16 cellular contexts compared by ENCODE assay signal in genomic region chr12:47892819-47893218, GRCh38. TPM values are rescaled to one million over a fixed set of nuclear protein-coding genes. Genes with fewer than 3 reads are reported as not detected.
DNase-seq lines count a peak whose midpoint lies in the region; ATAC-seq and TF ChIP-seq lines count a peak whose summit lies in the region.
"Had no signal": no experiment of that assay in that cellular context is flagged by ENCODE, and none has a peak within 500 bp of the region (broad histone marks: within the 10 kb centered on the region; RNA-seq: fewer than 3 reads in every experiment).

No MANE protein-coding gene starts in this region.

- no peaks in the 10 kb centered on the region for H3K27me3 Mint-ChIP-seq in activated T-cell treated with anti-CD3 and anti-CD28 coated beads, Interleukin-2, amount 50 U/mL, for 24 hours
- H3K27me3 Mint-ChIP-seq in stimulated activated naive B cell treated with anti-CD40 and anti-IgM and Interleukin-4, amounts not matched to agents 10 μg/mL and 1 μg/mL and 100 μg/mL, for 72 hours = peaks cover 5 to 13% of the 10 kb centered on the region in 2 donors

- H3K36me3 ChIP-seq in adipocyte (ENCODE audit: control insufficient read depth, insufficient read depth, low read length, severe bottlenecking) = peaks cover 6% of the 10 kb centered on the region
- H3K36me3 ChIP-seq in PC-3 (ENCODE audit: low read depth, low read length) = peaks cover under 1% of the 10 kb centered on the region; the same call in 1 of the 2 replicates
- H3K36me3 ChIP-seq: gastrocnemius medialis, right lobe of liver had no signal

- peaks cover 76% of the 10 kb centered on the region for H3K4me1 Mint-ChIP-seq in activated T-cell treated with anti-CD3 and anti-CD28 coated beads, Interleukin-2, amount 50 U/mL, for 24 hours (ENCODE audit: low read depth)
- H3K4me1 Mint-ChIP-seq in stimulated activated naive B cell treated with anti-CD40 and anti-IgM and Interleukin-4, amounts not matched to agents 10 μg/mL and 1 μg/mL and 100 μg/mL, for 72 hours = peaks cover 46 to 68% of the 10 kb centered on the region in 2 donors

- H3K27me3 ChIP-seq in adipocyte (replicated peaks; ENCODE audit: control insufficient read depth, insufficient read depth, low read length) (no peaks in the 10 kb centered on the region), PC-3 (ENCODE audit: low read length) (no peaks in the 10 kb centered on the region)
- H3K27me3 ChIP-seq: gastrocnemius medialis, right lobe of liver had no signal

- no TSS peak for BruUV-seq in PC-3 (replicated peaks; lab: Mats Ljungman, UMichigan)

- TF ChIP-seq CTCF in PC-3 (conservative IDR thresholded peaks at IDR 0.05; ENCODE audit: low read depth, low read length) = no peak

- H3K36me3 Mint-ChIP-seq in activated T-cell treated with anti-CD3 and anti-CD28 coated beads, Interleukin-2, amount 50 U/mL, for 24 hours (ENCODE audit: low read depth) = peaks cover 95% of the 10 kb centered on the region
- H3K36me3 Mint-ChIP-seq in stimulated activated naive B cell treated with anti-CD40 and anti-IgM and Interleukin-4, amounts not matched to agents 10 μg/mL and 1 μg/mL and 100 μg/mL, for 72 hours = peaks cover 37 to 77% of the 10 kb centered on the region in 2 donors

- no peaks in the 10 kb centered on the region for H3K9me2 ChIP-seq in PC-3 (replicated peaks; ENCODE audit: low read length)

- no peak overlapping the region for H3K4me2 ChIP-seq in PC-3 (ENCODE audit: low read length)

- H3K27ac Mint-ChIP-seq in activated T-cell treated with anti-CD3 and anti-CD28 coated beads, Interleukin-2, amount 50 U/mL, for 24 hours = peak overlapping the region; percentile 9
- peak overlapping the region; percentile 9 for H3K27ac Mint-ChIP-seq in stimulated activated naive B cell treated with anti-CD40 and anti-IgM and Interleukin-4, amounts not matched to agents 10 μg/mL and 1 μg/mL and 100 μg/mL, for 72 hours

- POLR2A ChIA-PET in PC-3 (lab: Charles Lee; ENCODE audit: unreplicated experiment) = no interaction called here

- ATAC-seq in stimulated activated naive B cell treated with anti-CD40 and anti-IgM and Interleukin-4, amounts not matched to agents 10 μg/mL and 1 μg/mL and 100 μg/mL, for 72 hours (replicated peaks) = no peak
- no peak for ATAC-seq in PC-3
- no peak for ATAC-seq in HG03280 (IDR thresholded peaks at IDR 0.05; ENCODE audit: unreplicated experiment)
- ATAC-seq: gastrocnemius medialis, left colon had no signal

- H3K4me1 ChIP-seq in adipocyte (ENCODE audit: control insufficient read depth, insufficient read depth, low read length) (peaks cover 29% of the 10 kb centered on the region), PC-3 (ENCODE audit: insufficient read depth, low read length) (peaks cover 18% of the 10 kb centered on the region)
- H3K4me1 ChIP-seq: gastrocnemius medialis had no signal

- H3K27ac ChIP-seq in PC-3 (ENCODE audit: low read length) = no peak overlapping the region
- H3K27ac ChIP-seq: gastrocnemius medialis, right lobe of liver had no signal

- H3F3A ChIP-seq in PC-3 (ENCODE audit: low read length, unreplicated experiment) = no peaks in the 10 kb centered on the region

- no peaks in the 10 kb centered on the region for H3K9me3 Mint-ChIP-seq in activated T-cell treated with anti-CD3 and anti-CD28 coated beads, Interleukin-2, amount 50 U/mL, for 24 hours
- H3K9me3 Mint-ChIP-seq in stimulated activated naive B cell treated with anti-CD40 and anti-IgM and Interleukin-4, amounts not matched to agents 10 μg/mL and 1 μg/mL and 100 μg/mL, for 72 hours = no peaks in the 10 kb centered on the region

- DNase-seq in activated T-cell treated with anti-CD3 and anti-CD28 coated beads, Interleukin-2, amount 50 U/mL, for 24 hours = no peak
- DNase-seq in activated T-cell treated with anti-CD3 and anti-CD28 coated beads, Interleukin-2, amount 50 U/mL, for 48 hours = no peak
- DNase-seq in adipocyte (ENCODE audit: low read depth) = no peak
- DNase-seq in iris pigment epithelial cell (ENCODE audit: low read depth) = peak; percentile 64
- no peak for DNase-seq in stimulated activated naive B cell treated with anti-CD40 and anti-IgM and Interleukin-4, amounts not matched to agents 10 μg/mL and 1 μg/mL and 100 μg/mL, for 72 hours
- no peak for DNase-seq in NOMO-1 treated with dmso at 0.1 percent for 144 hours (lab: John Stamatoyannopoulos, UW; ENCODE audit: unreplicated experiment)
- no peak for DNase-seq in PC-3
- DNase-seq: amniotic stem cell; gastrocnemius medialis; left colon; NCI-H2081 treated with DMSO at 0.1 percent for 48 hours; NCI-H748 treated with DMSO at 0.1 percent for 48 hours; right lobe of liver; stimulated activated CD4-positive, alpha-beta T cell treated with anti-CD3 and anti-CD28 coated beads, Interleukin-4, amount 100 ng/mL, for 1 hour had no signal

- CTCF ChIA-PET in PC-3 (lab: Charles Lee) = no interaction called here

- H3K9ac ChIP-seq in adipocyte (ENCODE audit: low read length) = peak overlapping the region; percentile 4
- H3K9ac ChIP-seq in PC-3 (ENCODE audit: low read length) = no peak overlapping the region

- no peaks in the 10 kb centered on the region for H4K20me1 ChIP-seq in PC-3 (ENCODE audit: low read length)

- H3K4me3 ChIP-seq in adipocyte (ENCODE audit: low read length) (no peak overlapping the region), PC-3 (ENCODE audit: low read length) (no peak overlapping the region)
- H3K4me3 ChIP-seq: gastrocnemius medialis, right lobe of liver had no signal

- H3K4me3 Mint-ChIP-seq in activated T-cell treated with anti-CD3 and anti-CD28 coated beads, Interleukin-2, amount 50 U/mL, for 24 hours = no peak overlapping the region
- no peak overlapping the region for H3K4me3 Mint-ChIP-seq in stimulated activated naive B cell treated with anti-CD40 and anti-IgM and Interleukin-4, amounts not matched to agents 10 μg/mL and 1 μg/mL and 100 μg/mL, for 72 hours

- H2AFZ ChIP-seq in PC-3 (ENCODE audit: low read length) = no peak overlapping the region

- peaks cover 41% of the 10 kb centered on the region for H3K79me2 ChIP-seq in PC-3 (ENCODE audit: low read length)

- intact Hi-C loops in PC-3 (cut with micrococcal nuclease) = no loop called here

- no peaks in the 10 kb centered on the region for H3K9me3 ChIP-seq in adipocyte (ENCODE audit: control insufficient read depth, low read length)
- no peaks in the 10 kb centered on the region for H3K9me3 ChIP-seq in PC-3 (ENCODE audit: low read length)
- H3K9me3 ChIP-seq: gastrocnemius medialis, right lobe of liver had no signal

RNA-seq across cellular contexts. Expression of gene VDR, which starts 12.0 kb away (rescaled TPM):
- 19.6 and 19.9 TPM in 2 replicates for total RNA-seq in PC-3 (2014; rRNA removed)
- total RNA-seq: temporal lobe had no signal
